27 cellular contexts compared by ENCODE assay signal in the genomic region with DNA sequence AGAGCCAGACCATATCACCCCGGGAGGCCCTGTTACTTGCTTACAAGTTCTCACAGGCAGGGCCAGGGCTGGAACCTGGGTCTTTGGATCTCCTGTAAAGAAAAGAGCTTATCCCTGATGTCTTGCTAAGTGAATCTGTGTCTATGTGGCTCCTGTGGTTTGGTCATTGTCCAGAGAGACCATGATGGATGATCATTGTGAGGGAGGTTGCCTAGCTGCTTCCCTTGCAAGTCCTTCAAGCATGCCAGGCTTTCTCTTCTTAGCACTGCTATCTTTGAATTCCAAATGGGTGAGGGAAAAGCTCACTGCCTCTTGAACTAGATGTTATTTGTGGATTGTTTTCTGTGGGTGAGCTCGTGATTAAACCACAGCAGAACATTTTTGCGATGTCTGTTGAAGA.
DNase-seq lines count a peak whose midpoint lies in the region; ATAC-seq, FAIRE-seq and TF ChIP-seq lines count a peak whose summit lies in the region.
"Had no signal": no experiment of that assay in that cellular context is flagged by ENCODE, and none has a peak within 500 bp of the region (broad histone marks: within the 10 kb centered on the region; RNA-seq: fewer than 3 reads in every experiment).

No MANE protein-coding gene starts in this region.

- FAIRE-seq in bronchial epithelial cell (lab: Jason Lieb, UNC) = peak; percentile 28
- FAIRE-seq: G401.6, GM12892 had no signal

- no peaks in the 10 kb centered on the region for H3K36me3 Mint-ChIP-seq in activated T-helper 1 cell treated with anti-CD3 and anti-CD28 coated beads, Interleukin-12 subunit alpha, Interleukin-12 subunit beta, Interleukin-2, Interleukin-4 antibody, amounts not matched to agents 30 ng/mL and 10 ng/mL and 1 ng/mL, durations not matched to agents 14 hours and 24 hours and 36 hours (ENCODE audit: low read depth)
- H3K36me3 Mint-ChIP-seq: activated naive CD4-positive, alpha-beta T cell treated with anti-CD3 and anti-CD28 coated beads, Interleukin-2, amount 10 ng/mL, durations not matched to agents 7 days and 5 days; brain; WTC11 had no signal

- H3K27me3 ChIP-seq in bronchial epithelial cell (ENCODE audit: control insufficient read depth, insufficient read depth, low read length) (no peaks in the 10 kb centered on the region), left lung (no peaks in the 10 kb centered on the region), left ventricle myocardium inferior (ENCODE audit: low read depth) (no peaks in the 10 kb centered on the region)
- H3K27me3 ChIP-seq: gastroesophageal sphincter, sigmoid colon, SJSA1, transverse colon had no signal

- ATAC-seq in left lung (peak; percentile 62), GM19397 (IDR thresholded peaks at IDR 0.05; ENCODE audit: unreplicated experiment) (no peak)
- ATAC-seq: activated T-cell treated with anti-CD3 and anti-CD28 coated beads, Interleukin-2, amount 50 U/mL, for 4 hours; HCT116; left colon; PC-3; WTC11 had no signal

- no peaks in the 10 kb centered on the region for H3K4me1 Mint-ChIP-seq in activated T-helper 1 cell treated with anti-CD3 and anti-CD28 coated beads, Interleukin-12 subunit alpha, Interleukin-12 subunit beta, Interleukin-2, Interleukin-4 antibody, amounts not matched to agents 30 ng/mL and 10 ng/mL and 1 ng/mL, durations not matched to agents 14 hours and 24 hours and 36 hours (ENCODE audit: low read depth)
- H3K4me1 Mint-ChIP-seq: activated naive CD4-positive, alpha-beta T cell treated with anti-CD3 and anti-CD28 coated beads, Interleukin-2, amount 10 ng/mL, durations not matched to agents 7 days and 5 days; WTC11 had no signal

- H3K36me3 ChIP-seq in bronchial epithelial cell (ENCODE audit: control insufficient read depth, insufficient read depth, low read length) (no peaks in the 10 kb centered on the region), left lung (no peaks in the 10 kb centered on the region), left ventricle myocardium inferior (no peaks in the 10 kb centered on the region)
- H3K36me3 ChIP-seq: gastroesophageal sphincter, sigmoid colon, SJSA1, transverse colon had no signal

- no peak overlapping the region for H3K27ac Mint-ChIP-seq in activated T-helper 1 cell treated with anti-CD3 and anti-CD28 coated beads, Interleukin-12 subunit alpha, Interleukin-12 subunit beta, Interleukin-2, Interleukin-4 antibody, amounts not matched to agents 30 ng/mL and 10 ng/mL and 1 ng/mL, durations not matched to agents 14 hours and 24 hours and 36 hours
- H3K27ac Mint-ChIP-seq: activated naive CD4-positive, alpha-beta T cell treated with anti-CD3 and anti-CD28 coated beads, Interleukin-2, amount 10 ng/mL, durations not matched to agents 7 days and 5 days; B cell; WTC11 had no signal

- DNase-seq in H4 (ENCODE audit: low spot score) (peak; percentile 58), bronchial epithelial cell (ENCODE audit: low read depth) (no peak), left lung (peak in 1 of 2 donors; percentile 51), superior temporal gyrus (ENCODE audit: extremely low spot score) (peak; percentile 66), left ventricle myocardium inferior (no peak)
- no peak for DNase-seq in activated CD4-positive, alpha-beta T cell treated with anti-CD3 and anti-CD28 coated beads, Interleukin-2, amount 50 U/mL, for 48 hours
- DNase-seq in activated T-helper 1 cell treated with anti-CD3 and anti-CD28 coated beads, Interleukin-12 subunit alpha, Interleukin-12 subunit beta, Interleukin-2, Interleukin-4 antibody, amounts not matched to agents 30 ng/mL and 10 ng/mL and 1 ng/mL, durations not matched to agents 14 hours and 24 hours and 36 hours (ENCODE audit: low spot score) = no peak
- DNase-seq: activated naive CD4-positive, alpha-beta T cell treated with anti-CD3 and anti-CD28 coated beads, Interleukin-2, amount 10 ng/mL, durations not matched to agents 7 days and 5 days; activated T-cell treated with anti-CD3 and anti-CD28 coated beads, Interleukin-2, amount 50 U/mL, for 4 hours; Caco-2; left colon; NCI-H526; PC-3; sigmoid colon; stimulated activated CD4-positive, alpha-beta T cell treated with anti-CD3 and anti-CD28 coated beads, Interleukin-1b, Interleukin-23, amount 100 ng/mL, for 48 hours; stimulated activated naive CD4-positive, alpha-beta T cell; T-helper 2 cell; transverse colon had no signal

- peak overlapping the region in 1 of 2 donors; percentile 29 for H3K27ac ChIP-seq in left lung
- H3K27ac ChIP-seq in left ventricle myocardium inferior (replicated peaks) = no peak overlapping the region
- H3K27ac ChIP-seq: gastroesophageal sphincter, sigmoid colon, SJSA1, transverse colon had no signal

- H3K9me3 ChIP-seq in left lung (no peaks in the 10 kb centered on the region), left ventricle myocardium inferior (replicated peaks) (no peaks in the 10 kb centered on the region)
- H3K9me3 ChIP-seq: Caco-2, gastroesophageal sphincter, sigmoid colon, transverse colon had no signal

- H3K4me3 Mint-ChIP-seq in activated T-helper 1 cell treated with anti-CD3 and anti-CD28 coated beads, Interleukin-12 subunit alpha, Interleukin-12 subunit beta, Interleukin-2, Interleukin-4 antibody, amounts not matched to agents 30 ng/mL and 10 ng/mL and 1 ng/mL, durations not matched to agents 14 hours and 24 hours and 36 hours = no peak overlapping the region
- H3K4me3 Mint-ChIP-seq: activated naive CD4-positive, alpha-beta T cell treated with anti-CD3 and anti-CD28 coated beads, Interleukin-2, amount 10 ng/mL, durations not matched to agents 7 days and 5 days; activated T-cell treated with anti-CD3 and anti-CD28 coated beads, Interleukin-2, amount 50 U/mL, for 4 hours; B cell; brain; WTC11 had no signal

- intact Hi-C loops in left lung (cut with DNase I) (no loop called here), left ventricle myocardium inferior (cut with micrococcal nuclease) (no loop called here)
- intact Hi-C loops in activated T-helper 1 cell treated with anti-CD3 and anti-CD28 coated beads, Interleukin-12 subunit alpha, Interleukin-12 subunit beta, Interleukin-2, Interleukin-4 antibody, amounts not matched to agents 30 ng/mL and 10 ng/mL and 1 ng/mL, durations not matched to agents 14 hours and 24 hours and 36 hours (cut with micrococcal nuclease) = no loop called here

- H3K4me1 ChIP-seq in left lung = peaks cover 0 to 5% of the 10 kb centered on the region in 2 donors
- no peaks in the 10 kb centered on the region for H3K4me1 ChIP-seq in left ventricle myocardium inferior
- H3K4me1 ChIP-seq: gastroesophageal sphincter, sigmoid colon, SJSA1, transverse colon had no signal

- no peaks in the 10 kb centered on the region for H3K27me3 Mint-ChIP-seq in activated T-helper 1 cell treated with anti-CD3 and anti-CD28 coated beads, Interleukin-12 subunit alpha, Interleukin-12 subunit beta, Interleukin-2, Interleukin-4 antibody, amounts not matched to agents 30 ng/mL and 10 ng/mL and 1 ng/mL, durations not matched to agents 14 hours and 24 hours and 36 hours (ENCODE audit: insufficient read depth)
- H3K27me3 Mint-ChIP-seq: activated naive CD4-positive, alpha-beta T cell treated with anti-CD3 and anti-CD28 coated beads, Interleukin-2, amount 10 ng/mL, durations not matched to agents 7 days and 5 days; B cell had no signal

- H3K9me3 Mint-ChIP-seq in activated T-helper 1 cell treated with anti-CD3 and anti-CD28 coated beads, Interleukin-12 subunit alpha, Interleukin-12 subunit beta, Interleukin-2, Interleukin-4 antibody, amounts not matched to agents 30 ng/mL and 10 ng/mL and 1 ng/mL, durations not matched to agents 14 hours and 24 hours and 36 hours = no peaks in the 10 kb centered on the region
- H3K9me3 Mint-ChIP-seq: activated naive CD4-positive, alpha-beta T cell treated with anti-CD3 and anti-CD28 coated beads, Interleukin-2, amount 10 ng/mL, durations not matched to agents 7 days and 5 days; activated T-cell treated with anti-CD3 and anti-CD28 coated beads, Interleukin-2, amount 50 U/mL, for 4 hours had no signal

- TF ChIP-seq CTCF in bronchial epithelial cell (IDR thresholded peaks at IDR 0.05; ENCODE audit: insufficient read depth, low read length, severe bottlenecking) (no peak), left lung (IDR thresholded peaks at IDR 0.05) (no peak), left ventricle myocardium inferior (IDR thresholded peaks at IDR 0.05; ENCODE audit: borderline replicate concordance) (no peak)

- H3K4me3 ChIP-seq in bronchial epithelial cell (ENCODE audit: low read depth, low read length) (no peak overlapping the region), left lung (no peak overlapping the region), left ventricle myocardium inferior (no peak overlapping the region)
- H3K4me3 ChIP-seq: gastroesophageal sphincter, sigmoid colon, SJSA1, transverse colon had no signal

Comparison
In these comparisons a context has a peak if more than half of its experiments do, and no peak if none do; other contexts are left out.
1. DNase-seq: peak in H4 (single experiment) and superior temporal gyrus (single experiment); none in bronchial epithelial cell (single experiment), activated CD4-positive, alpha-beta T cell treated with anti-CD3 and anti-CD28 coated beads, Interleukin-2, amount 50 U/mL, for 48 hours (0 of 2), activated T-helper 1 cell treated with anti-CD3 and anti-CD28 coated beads, Interleukin-12 subunit alpha, Interleukin-12 subunit beta, Interleukin-2, Interleukin-4 antibody, amounts not matched to agents 30 ng/mL and 10 ng/mL and 1 ng/mL, durations not matched to agents 14 hours and 24 hours and 36 hours (single experiment) and left ventricle myocardium inferior (single experiment).